ENCODE assay signal across 11 cellular contexts in genomic region chr16:73031155-73031866, GRCh38. TPM values are rescaled to one million over a fixed set of nuclear protein-coding genes. Genes with fewer than 3 reads are reported as not detected.
DNase-seq lines count a peak whose midpoint lies in the region; ATAC-seq and TF ChIP-seq lines count a peak whose summit lies in the region.
"Had no signal": no experiment of that assay in that cellular context is flagged by ENCODE, and none has a peak within 500 bp of the region (broad histone marks: within the 10 kb centered on the region; RNA-seq: fewer than 3 reads in every experiment).

No MANE protein-coding gene starts in this region.

- TF ChIP-seq CTCF in GM12873 (IDR thresholded peaks at IDR 0.05; ENCODE audit: insufficient read depth, low read depth, low read length, missing control alignments) (peak; percentile 12), fibroblast of villous mesenchyme (IDR thresholded peaks at IDR 0.05; ENCODE audit: insufficient read depth, low read depth, low read length) (peak; percentile 36), smooth muscle cell (IDR thresholded peaks at IDR 0.05; ENCODE audit: borderline replicate concordance, insufficient read depth, poor library complexity, severe bottlenecking) (peak; percentile 24)

- H3K4me3 ChIP-seq in fibroblast of villous mesenchyme (ENCODE audit: low read depth, low read length) (no peak overlapping the region), smooth muscle cell (no peak overlapping the region)

- no peak overlapping the region for H2AFZ ChIP-seq in smooth muscle cell (ENCODE audit: low read depth)

- H3F3A ChIP-seq in smooth muscle cell (ENCODE audit: low read depth): peaks cover 4% of the 10 kb centered on the region

- no peaks in the 10 kb centered on the region for H3K9me3 ChIP-seq in smooth muscle cell (replicated peaks; ENCODE audit: low read depth)

- WGBS in smooth muscle cell (ENCODE audit: low lambda C conversion rate): 23% methylated on average over 21 of the region's 21 CpGs

- H3K27ac ChIP-seq in smooth muscle cell (ENCODE audit: low read depth): peak overlapping the region; percentile 97

- no peaks in the 10 kb centered on the region for H3K27me3 ChIP-seq in smooth muscle cell (ENCODE audit: low read depth)

- peak overlapping the region; percentile 86 for H3K9ac ChIP-seq in smooth muscle cell (ENCODE audit: low read depth)

- no peaks in the 10 kb centered on the region for H3K36me3 ChIP-seq in smooth muscle cell (ENCODE audit: low read depth)

- H4K20me1 ChIP-seq in smooth muscle cell (ENCODE audit: low read depth): peaks cover 20% of the 10 kb centered on the region

- no peak for ATAC-seq in GM18867 (IDR thresholded peaks at IDR 0.05; ENCODE audit: unreplicated experiment)

- H3K4me2 ChIP-seq in smooth muscle cell: peak overlapping the region; percentile 73

- peaks cover 52% of the 10 kb centered on the region for H3K4me1 ChIP-seq in smooth muscle cell (ENCODE audit: low read depth)

- DNase-seq in RPMI7951 (ENCODE audit: low read depth) (peak; percentile 37), fibroblast of villous mesenchyme (ENCODE audit: low read depth) (peak; percentile 74), smooth muscle cell (lab: John Stamatoyannopoulos, UW; ENCODE audit: unreplicated experiment) (no peak), SW 1271 (lab: John Stamatoyannopoulos, UW) (no peak), hypothalamus (lab: John Stamatoyannopoulos, UW) (no peak), SKM-1 (lab: John Stamatoyannopoulos, UW; ENCODE audit: unreplicated experiment) (no peak)
- DNase-seq: HCEC 1CT; NCI-H1694; NK-92 treated with Interleukin-12 subunit alpha and Interleukin-12 subunit beta, amount 100 ng/mL, for 24 hours had no signal

- H3K79me2 ChIP-seq in smooth muscle cell (ENCODE audit: low read depth): peaks cover 74% of the 10 kb centered on the region

RNA-seq across cellular contexts. Expression of gene ZFHX3, which starts 16.6 kb away (rescaled TPM):
- 2.0 and 2.2 TPM in 2 replicates for total RNA-seq in RPMI7951 (2014; rRNA removed; shearing (Covaris generic))
- total RNA-seq in fibroblast of villous mesenchyme (3.9 and 6.8 TPM in 2 replicates), smooth muscle cell (6.5 and 9.8 TPM in 2 replicates)
- polyA plus RNA-seq in smooth muscle cell: 3.1 and 5.0 TPM in 2 replicates

Comparison
In these comparisons a context has a peak if more than half of its experiments do, and no peak if none do; other contexts are left out.
1. DNase-seq: peak in RPMI7951 (single experiment) and fibroblast of villous mesenchyme (single experiment); none in smooth muscle cell (single experiment), SW 1271 (0 of 2), hypothalamus (0 of 51) and SKM-1 (single experiment).
2. Peak in every context shown above with its lines, with median percentiles within 50 percentile points of each other: CTCF ChIP-seq.